1 cellular context compared by ENCODE assay signal in the genomic region with DNA sequence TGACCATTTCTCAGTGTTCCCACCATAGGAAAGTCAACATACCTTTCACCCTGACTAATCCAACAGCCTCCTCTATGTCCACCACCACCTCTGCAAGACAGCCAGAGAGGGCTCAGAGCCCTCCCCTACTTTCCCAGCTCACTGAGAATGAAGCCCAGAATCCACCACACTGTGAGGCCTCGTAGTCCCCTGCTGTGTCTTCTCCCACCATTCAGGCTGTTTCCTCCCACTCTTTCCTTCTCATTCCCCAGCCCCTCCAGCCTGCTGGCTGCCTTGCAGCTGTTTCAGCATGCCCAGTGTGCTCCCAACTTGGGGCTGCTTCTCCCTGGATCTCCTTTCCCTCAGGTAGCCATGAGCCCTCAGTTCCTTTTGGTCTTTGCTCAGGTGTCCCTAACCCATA.
TF ChIP-seq lines count a peak whose summit lies in the region.

No MANE protein-coding gene starts in this region.

TF ChIP-seq in endothelial cell of umbilical vein, 7 proteins besides CTCF, POLR2A, EP300 and RAD21:
- TF ChIP-seq MYC (IDR thresholded peaks at IDR 0.05; ENCODE audit: low read depth, low read length) (no peak), EZH2 (IDR thresholded peaks at IDR 0.05; ENCODE audit: borderline replicate concordance, low read depth, low read length, severe bottlenecking) (no peak), POLR2AphosphoS5 (IDR thresholded peaks at IDR 0.05; ENCODE audit: insufficient read depth, low read depth, low read length) (no peak), JUN (IDR thresholded peaks at IDR 0.05; ENCODE audit: borderline replicate concordance, insufficient read depth, insufficient read length, low read depth) (no peak), GATA2 (IDR thresholded peaks at IDR 0.05; ENCODE audit: insufficient read depth, insufficient read length, low read depth, low read length) (no peak), FOS (IDR thresholded peaks at IDR 0.05; ENCODE audit: borderline replicate concordance, insufficient read depth, low read length) (no peak)
- TF ChIP-seq, protein P1, sequence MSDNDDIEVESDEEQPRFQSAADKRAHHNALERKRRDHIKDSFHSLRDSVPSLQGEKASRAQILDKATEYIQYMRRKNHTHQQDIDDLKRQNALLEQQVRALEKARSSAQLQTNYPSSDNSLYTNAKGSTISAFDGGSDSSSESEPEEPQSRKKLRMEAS (IDR thresholded peaks at IDR 0.05; ENCODE audit: insufficient read depth, insufficient read length): no peak
TF ChIP-seq in endothelial cell of umbilical vein: peak in this region for 0.
